ENCODE assay signal across 10 cellular contexts in the genomic region with DNA sequence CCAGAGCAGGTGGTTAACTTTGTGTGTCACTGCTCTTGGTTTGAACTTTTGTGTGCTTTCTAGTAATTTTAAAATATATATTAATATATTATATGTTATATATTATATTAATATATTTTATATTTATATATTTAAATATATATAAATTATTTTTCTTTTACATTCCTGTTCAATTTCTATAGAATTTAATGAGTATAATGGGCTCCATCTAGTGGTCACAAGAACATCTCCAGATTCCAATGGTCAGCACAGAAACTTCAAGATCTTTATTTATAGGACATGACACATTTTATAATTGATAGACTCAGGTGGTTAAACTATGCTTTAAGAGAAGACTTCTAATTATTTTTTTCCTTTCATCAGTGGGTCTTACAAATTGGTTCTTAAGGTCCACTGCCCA. TPM values are rescaled to one million over a fixed set of nuclear protein-coding genes. Genes with fewer than 3 reads are reported as not detected.
DNase-seq lines count a peak whose midpoint lies in the region; ATAC-seq, FAIRE-seq and TF ChIP-seq lines count a peak whose summit lies in the region.
"Had no signal": no experiment of that assay in that cellular context is flagged by ENCODE, and none has a peak within 500 bp of the region (broad histone marks: within the 10 kb centered on the region; RNA-seq: fewer than 3 reads in every experiment).

No MANE protein-coding gene starts in this region.

- DNase-seq in A549 (ENCODE audit: low read depth in 1 of 2, low spot score in 1 of 2) (peak; percentile 16 to 27), HCT116 (ENCODE audit: low read depth, low spot score) (peak; percentile 12), glomerular endothelial cell (ENCODE audit: extremely low read depth, low read depth, low spot score) (peak; percentile 10), D341Med (ENCODE audit: low spot score) (no peak), sciatic nerve (ENCODE audit: low spot score) (no peak), DMS153 (lab: John Stamatoyannopoulos, UW) (no peak)

- H3K9ac ChIP-seq in HCT116 (ENCODE audit: low read length), result no peak overlapping the region
- H3K9ac ChIP-seq in SU-DHL-6 (ENCODE audit: low read length), result no peak overlapping the region

- H2AFZ ChIP-seq in HCT116 (ENCODE audit: low read depth, low read length, poor library complexity, severe bottlenecking) (no peak overlapping the region), SU-DHL-6 (ENCODE audit: low read depth, low read length, severe bottlenecking) (no peak overlapping the region)

- CTCF ChIA-PET in A549 (lab: Yijun Ruan, JAX) (interaction anchor here (0.8 to 1.8 kb wide), 5 partner anchors 32 to 271 kb away, joined by 3 to 10 read pairs (median 4); no protein-coding TSS in a partner anchor), HCT116 (lab: Charles Lee) (interaction anchor here (1.9 to 2.5 kb wide), 2 partner anchors 90 to 271 kb away, joined by 11 read pairs; no protein-coding TSS in a partner anchor)

- H3K27me3 ChIP-seq in HCT116 (ENCODE audit: insufficient read depth, low read length) (no peaks in the 10 kb centered on the region), SU-DHL-6 (ENCODE audit: low read length) (no peaks in the 10 kb centered on the region)
- H3K27me3 ChIP-seq: neutrophil had no signal

- RAD21 ChIA-PET in HCT116 (lab: Charles Lee; ENCODE audit: low non-redundant PET in 1 of 2, low total read pairs in 2 of 2, uncharacterized antibody in 2 of 2, unreplicated experiment in 2 of 2), result no interaction called here

- H3K27ac ChIP-seq in A549, result no peak overlapping the region
- no peak overlapping the region for H3K27ac ChIP-seq in HCT116 (ENCODE audit: low read depth, low read length)
- no peak overlapping the region for H3K27ac ChIP-seq in SU-DHL-6 (ENCODE audit: low read depth, low read length)
- H3K27ac ChIP-seq: neutrophil had no signal

- H4K20me1 ChIP-seq in HCT116 (ENCODE audit: insufficient read depth), result no peaks in the 10 kb centered on the region
- H4K20me1 ChIP-seq in SU-DHL-6 (ENCODE audit: low read depth, low read length), result no peaks in the 10 kb centered on the region

- BruUV-seq in HCT116 (replicated peaks; lab: Mats Ljungman, UMichigan), result no TSS peak

- POLR2A ChIA-PET in A549 (lab: Yijun Ruan, JAX), result no interaction called here
- POLR2A ChIA-PET in HCT116 (lab: Charles Lee), result no interaction called here

- H3K4me1 ChIP-seq in A549, result no peaks in the 10 kb centered on the region
- no peaks in the 10 kb centered on the region for H3K4me1 ChIP-seq in HCT116 (ENCODE audit: control insufficient read depth in 1 of 2, insufficient read depth in 2 of 2, low read length in 2 of 2)

- H3K4me2 ChIP-seq in A549, result no peak overlapping the region
- no peak overlapping the region for H3K4me2 ChIP-seq in HCT116 (ENCODE audit: low read length)
- no peak overlapping the region for H3K4me2 ChIP-seq in SU-DHL-6 (ENCODE audit: low read depth, low read length, poor library complexity, severe bottlenecking)

- TF ChIP-seq CTCF in A549 (IDR thresholded peaks at IDR 0.05) (peak; percentile 35; the same call in 2 of the 3 replicates), HCT116 (IDR thresholded peaks at IDR 0.05 in 2 of 3, conservative IDR thresholded peaks at IDR 0.05 in 1 of 3; ENCODE audit: borderline replicate concordance in 1 of 3, insufficient read depth in 1 of 3, low read depth in 2 of 3, low read length in 2 of 3) (peak; percentile 43 to 54 (median 46); a peak in 4 of 6 replicates), SU-DHL-6 (IDR thresholded peaks at IDR 0.05; ENCODE audit: insufficient read depth, low read length, poor library complexity, severe bottlenecking) (peak; percentile 36)

- intact Hi-C loops in HCT116 (cut with micrococcal nuclease), result loop anchor here (1.0 to 5.0 kb wide), 3 partner anchors 90 to 314 kb away; no protein-coding TSS in a partner anchor
- intact Hi-C loops in sciatic nerve (cut with DNase I), result no loop called here

- peaks cover 18% of the 10 kb centered on the region; the same call in 2 of the 3 replicates for H3K9me3 ChIP-seq in A549
- H3K9me3 ChIP-seq in HCT116 (ENCODE audit: control insufficient read depth in 1 of 2, insufficient read depth in 1 of 2, low read depth in 1 of 2, low read length in 2 of 2), result no peaks in the 10 kb centered on the region
- H3K9me3 ChIP-seq in SU-DHL-6 (ENCODE audit: insufficient read depth, low read length), result no peaks in the 10 kb centered on the region
- H3K9me3 ChIP-seq: neutrophil had no signal

- H3K36me3 ChIP-seq in HCT116 (ENCODE audit: control insufficient read depth in 1 of 2, insufficient read depth in 2 of 2, low read length in 2 of 2) (no peaks in the 10 kb centered on the region), SU-DHL-6 (ENCODE audit: low read length) (no peaks in the 10 kb centered on the region)
- H3K36me3 ChIP-seq: neutrophil had no signal

- no peak overlapping the region for H3K4me3 ChIP-seq in A549
- no peak overlapping the region for H3K4me3 ChIP-seq in HCT116 (replicated peaks in 1 of 2; ENCODE audit: low read depth in 1 of 2, low read length in 2 of 2)
- no peak overlapping the region for H3K4me3 ChIP-seq in SU-DHL-6 (ENCODE audit: insufficient read depth, low read length, poor library complexity, severe bottlenecking)

- TF ChIP-seq POLR2A in A549 (IDR thresholded peaks at IDR 0.05; ENCODE audit: low read length) (no peak), HCT116 (IDR thresholded peaks at IDR 0.05; ENCODE audit: borderline replicate concordance, extremely low read depth, insufficient read depth, insufficient read length) (no peak)

- no peak for TF ChIP-seq EP300 in A549 (IDR thresholded peaks at IDR 0.05)

- TF ChIP-seq RAD21 in A549 (conservative IDR thresholded peaks at IDR 0.05 in 1 of 2, IDR thresholded peaks at IDR 0.05 in 1 of 2) (peak in 1 of 2 experiments; percentile 41; a peak in 1 of 5 replicates), HCT116 (IDR thresholded peaks at IDR 0.05; ENCODE audit: low read depth) (peak; percentile 56)

- H3K79me2 ChIP-seq in HCT116 (ENCODE audit: insufficient read depth, low read length) (no peaks in the 10 kb centered on the region), SU-DHL-6 (ENCODE audit: insufficient read depth, low read length) (no peaks in the 10 kb centered on the region)

- no peaks in the 10 kb centered on the region for H3F3A ChIP-seq in SU-DHL-6 (ENCODE audit: insufficient read depth)

- FAIRE-seq in A549 (lab: Jason Lieb, UNC), result no peak
- FAIRE-seq: GM12892 had no signal

- ATAC-seq in A549 (no peak), HCT116 (peak; percentile 34; the same call in 1 of the 2 replicates), sciatic nerve (no peak), HG03196 (IDR thresholded peaks at IDR 0.05; ENCODE audit: unreplicated experiment) (no peak)

- H3K9me2 ChIP-seq in HCT116 (ENCODE audit: insufficient read depth), result no peaks in the 10 kb centered on the region
- H3K9me2 ChIP-seq in SU-DHL-6 (replicated peaks; ENCODE audit: insufficient read depth, low read length), result no peaks in the 10 kb centered on the region

TF ChIP-seq in A549, 52 proteins besides CTCF, POLR2A, EP300 and RAD21:
- TF ChIP-seq ZSCAN20 (CRISPR knock-in tag; IDR thresholded peaks at IDR 0.05) (no peak), NPAS2 (CRISPR knock-in tag; IDR thresholded peaks at IDR 0.05; ENCODE audit: borderline replicate concordance) (no peak)

TF ChIP-seq in HCT116, 20 proteins besides CTCF, POLR2A, EP300 and RAD21:
- no peak for TF ChIP-seq ZBTB33 (IDR thresholded peaks at IDR 0.05; ENCODE audit: extremely low read depth, insufficient replicate concordance, low read length)
- no peak for TF ChIP-seq FOSL1 (IDR thresholded peaks at IDR 0.05; ENCODE audit: low read depth)
- TF ChIP-seq EGR1 (IDR thresholded peaks at IDR 0.05; ENCODE audit: low read depth), result no peak
- TF ChIP-seq ELF1 (IDR thresholded peaks at IDR 0.05; ENCODE audit: borderline replicate concordance, low read depth), result no peak
- TF ChIP-seq ZFX (IDR thresholded peaks at IDR 0.05), result no peak
- TF ChIP-seq CBX3 (IDR thresholded peaks at IDR 0.05; ENCODE audit: low read depth), result no peak
- no peak for TF ChIP-seq CEBPB (IDR thresholded peaks at IDR 0.05; ENCODE audit: low read depth)
- TF ChIP-seq, protein P1, sequence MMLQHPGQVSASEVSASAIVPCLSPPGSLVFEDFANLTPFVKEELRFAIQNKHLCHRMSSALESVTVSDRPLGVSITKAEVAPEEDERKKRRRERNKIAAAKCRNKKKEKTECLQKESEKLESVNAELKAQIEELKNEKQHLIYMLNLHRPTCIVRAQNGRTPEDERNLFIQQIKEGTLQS (IDR thresholded peaks at IDR 0.05), result no peak
TF ChIP-seq in HCT116: peak in this region for 0.

RNA-seq across cellular contexts. Expression of gene COL23A1, which starts 39.1 kb away (rescaled TPM):
- polyA plus RNA-seq in A549 (2011; rRNA removed), result not detected in 2 replicates
- not detected in 2 replicates for polyA plus RNA-seq in A549 (2012; cell fraction: cytosol; rRNA removed)
- not detected in 2 replicates for polyA plus RNA-seq in A549 (2012; cell fraction: nucleus; rRNA removed)
- not detected in 3 replicates for polyA plus RNA-seq in A549 (2017; fragmentation: RNase III; extraction: RNeasy Plus Mini Kit Qiagen cat#74134 plus additional on column Dnase treatment)
- polyA minus RNA-seq in A549 (2011; rRNA and poly(A)+ RNA removed), result not detected in 2 replicates
- total RNA-seq in HCT116 (2021; ENCODE audit: unreplicated experiment), result not detected
- polyA plus RNA-seq in HCT116 (2012), result not detected in 2 replicates
- 0.05 TPM in 1 of 2 replicates, not detected in the other for total RNA-seq in glomerular endothelial cell
- 10.7 TPM for total RNA-seq in sciatic nerve

Comparison
In these comparisons a context has a peak if more than half of its experiments do, and no peak if none do; other contexts are left out.
1. DNase-seq: peak in A549 (2 of 2), HCT116 (single experiment) and glomerular endothelial cell (single experiment); none in D341Med (single experiment), sciatic nerve (single experiment) and DMS153 (single experiment).
2. RNA of gene COL23A1, which starts 39.1 kb away (total RNA-seq): 10.7 TPM in sciatic nerve (single experiment); not detected in HCT116 (single experiment) and 0.05 TPM in glomerular endothelial cell; every median in the first group is over 10 times any median in the second.
3. Of the 6 proteins assayed by ChIP-seq in both A549 and HCT116: peak only in A549: none; only in HCT116: none; in both: CTCF; in neither: 4; mixed calls (peak in some experiments, not most) for 1.
4. Peak in every context shown above with its lines, with median percentiles within 50 percentile points of each other: CTCF ChIP-seq.